ENCODE assay signal across 10 cellular contexts in the genomic region with DNA sequence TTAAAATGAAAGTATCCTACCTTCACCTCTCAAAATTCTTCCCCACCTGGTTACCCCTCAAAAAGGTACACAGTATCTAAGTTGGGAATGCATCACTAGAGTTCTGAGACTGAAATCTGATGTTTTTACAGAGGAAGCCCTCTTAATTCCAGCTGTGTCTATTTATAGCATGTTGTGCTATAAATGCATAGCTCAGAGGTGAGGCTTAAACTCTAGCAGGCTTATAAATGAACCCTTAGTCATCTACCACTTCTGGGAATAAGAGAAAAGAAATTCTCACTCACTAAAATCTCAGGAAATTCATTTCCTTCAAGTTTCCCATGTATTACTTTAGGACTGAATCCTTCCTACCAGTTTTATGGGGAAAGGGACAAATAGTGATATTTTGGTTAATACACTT. TPM values are rescaled to one million over a fixed set of nuclear protein-coding genes. Genes with fewer than 3 reads are reported as not detected.
DNase-seq lines count a peak whose midpoint lies in the region; ATAC-seq and TF ChIP-seq lines count a peak whose summit lies in the region.
"Had no signal": no experiment of that assay in that cellular context is flagged by ENCODE, and none has a peak within 500 bp of the region (broad histone marks: within the 10 kb centered on the region; RNA-seq: fewer than 3 reads in every experiment).

No MANE protein-coding gene starts in this region.

- H4K20me1 ChIP-seq in KMS-11 (ENCODE audit: insufficient read depth): no peaks in the 10 kb centered on the region

- peaks cover 44% of the 10 kb centered on the region for H3K4me1 ChIP-seq in KMS-11 (ENCODE audit: low read depth, poor library complexity, severe bottlenecking)
- peaks cover 66 to 100% of the 10 kb centered on the region in 2 donors for H3K4me1 ChIP-seq in left lung
- peaks cover 3 to 83% (median 61%) of the 10 kb centered on the region in 4 donors for H3K4me1 ChIP-seq in tibial artery

- H3K27me3 ChIP-seq in KMS-11 (ENCODE audit: insufficient read depth, low read depth) (no peaks in the 10 kb centered on the region), left lung (no peaks in the 10 kb centered on the region), tibial artery (no peaks in the 10 kb centered on the region)

- ATAC-seq in left lung (peak; percentile 45), GM19035 (IDR thresholded peaks at IDR 0.05; ENCODE audit: unreplicated experiment) (no peak), GM21825 (IDR thresholded peaks at IDR 0.05; ENCODE audit: unreplicated experiment) (no peak)

- intact Hi-C loops in left lung (cut with DNase I): no loop called here
- intact Hi-C loops in tibial artery (cut with DNase I; ENCODE audit: low total_unique reads): no loop called here
- intact Hi-C loops in posterior vena cava (cut with DNase I): loop anchor here in 1 of 2 donors (5.0 to 10.0 kb wide), 2 partner anchors 34 to 76 kb away; no protein-coding TSS in a partner anchor

- DNase-seq in cardiac fibroblast (ENCODE audit: low read depth in 2 of 2): peak; percentile 86 to 89
- DNase-seq in left lung: no peak
- no peak for DNase-seq in tibial artery
- no peak for DNase-seq in SHP77 treated with DMSO at 0.1 percent for 48 hours (lab: John Stamatoyannopoulos, UW)
- no peak for DNase-seq in posterior vena cava (ENCODE audit: low spot score)
- DNase-seq: activated gamma-delta T cell, NCI-H1048 had no signal

- peak overlapping the region; percentile 78; the same call in 1 of the 2 replicates for H3K4me2 ChIP-seq in KMS-11

- no peak overlapping the region for H2AFZ ChIP-seq in KMS-11 (ENCODE audit: low read depth)

- H3K9me3 ChIP-seq in left lung: no peaks in the 10 kb centered on the region
- H3K9me3 ChIP-seq in tibial artery: no peaks in the 10 kb centered on the region

- no peaks in the 10 kb centered on the region for H3K36me3 ChIP-seq in KMS-11 (ENCODE audit: insufficient read depth)
- peaks cover 0 to 8% of the 10 kb centered on the region in 2 donors for H3K36me3 ChIP-seq in left lung
- H3K36me3 ChIP-seq in tibial artery: peaks cover 0 to 5% (median 2%) of the 10 kb centered on the region in 3 donors

- TF ChIP-seq CTCF in KMS-11 (conservative IDR thresholded peaks at IDR 0.05; ENCODE audit: low read depth, low read length) (no peak), cardiac fibroblast (IDR thresholded peaks at IDR 0.05; ENCODE audit: low read depth, low read length) (no peak), left lung (IDR thresholded peaks at IDR 0.05) (no peak), tibial artery (IDR thresholded peaks at IDR 0.05) (no peak)

- H3K4me3 ChIP-seq in KMS-11 (IDR thresholded peaks at IDR 0.05; ENCODE audit: insufficient read depth, low read depth, low read length) (no peak overlapping the region), cardiac fibroblast (replicated peaks in 1 of 2; ENCODE audit: low read depth in 2 of 2, low read length in 2 of 2) (no peak overlapping the region), left lung (no peak overlapping the region), tibial artery (no peak overlapping the region)

- H3K79me2 ChIP-seq in KMS-11 (ENCODE audit: insufficient read depth, low read depth): no peaks in the 10 kb centered on the region

- no peak overlapping the region for H3K9ac ChIP-seq in KMS-11

- H3K27ac ChIP-seq in KMS-11 (no peak overlapping the region), left lung (peak overlapping the region; percentile 96), tibial artery (peak overlapping the region; percentile 93 to 98)

RNA-seq across cellular contexts. Expression of gene STOM, which starts 9.1 kb away (rescaled TPM):
- total RNA-seq in left lung: 100 to 1,000 TPM; 496 to 576 TPM
- total RNA-seq in posterior vena cava: 100 to 1,000 TPM; 352 to 371 TPM

Comparison
In these comparisons a context has a peak if more than half of its experiments do, and no peak if none do; other contexts are left out.
1. DNase-seq: peak in cardiac fibroblast (2 of 2); none in left lung (0 of 2), tibial artery (0 of 2), SHP77 treated with DMSO at 0.1 percent for 48 hours (single experiment) and posterior vena cava (single experiment).